In the genomic region with DNA sequence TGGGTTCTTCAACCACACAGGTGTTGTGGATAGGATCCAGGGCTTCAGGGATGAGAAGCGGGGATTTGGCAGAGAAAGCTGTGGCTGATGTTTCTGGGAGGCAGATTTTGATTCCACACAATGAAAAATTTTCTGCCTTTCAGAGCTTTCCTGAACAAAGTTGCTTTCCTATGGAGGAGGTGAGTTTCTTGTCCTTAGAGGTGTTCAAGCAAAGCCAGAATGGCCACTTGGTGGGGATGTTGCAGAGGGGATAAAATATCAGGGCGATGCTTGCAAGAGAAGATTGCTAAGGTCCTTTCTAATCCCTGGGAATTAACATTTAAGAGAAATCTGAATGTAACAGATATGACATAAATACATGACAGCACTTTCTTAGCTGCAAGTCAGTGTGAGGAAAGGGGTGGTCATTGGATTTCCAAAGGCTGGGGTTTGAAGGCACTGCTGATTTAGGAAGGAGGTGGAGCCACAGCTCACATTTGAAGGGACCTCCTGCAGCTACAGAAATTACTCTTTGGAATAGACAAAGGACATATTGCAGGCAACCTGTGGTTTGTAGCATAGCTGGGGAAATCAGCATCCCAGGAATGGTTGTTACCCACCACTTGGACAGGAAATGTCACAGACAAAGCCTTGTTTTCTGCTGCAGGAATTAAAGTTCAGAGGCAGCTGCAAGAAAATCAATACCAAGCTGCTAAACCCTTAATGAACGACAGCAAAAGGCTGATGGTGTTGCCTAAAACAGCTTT, we compare ENCODE assay signal across 10 cellular contexts.
DNase-seq lines count a peak whose midpoint lies in the region; ATAC-seq and TF ChIP-seq lines count a peak whose summit lies in the region.
"Had no signal": no experiment of that assay in that cellular context is flagged by ENCODE, and none has a peak within 500 bp of the region (broad histone marks: within the 10 kb centered on the region; RNA-seq: fewer than 3 reads in every experiment).

No MANE protein-coding gene starts in this region.

- intact Hi-C loops in Panc1 (cut with micrococcal nuclease; ENCODE audit: unreplicated experiment), result no loop called here

- no TSS peak for BruUV-seq in Panc1 (replicated peaks; lab: Mats Ljungman, UMichigan)

- no peak overlapping the region for H3K9ac ChIP-seq in DND-41 (ENCODE audit: low read depth, low read length)

- H3K27me3 ChIP-seq in DND-41 (ENCODE audit: insufficient read depth, low read length, poor library complexity) (peaks cover 13% of the 10 kb centered on the region), Panc1 (ENCODE audit: control insufficient read depth, insufficient read depth, low read length) (no peaks in the 10 kb centered on the region; the same call in 1 of the 2 replicates)

- H3K4me2 ChIP-seq in DND-41 (ENCODE audit: insufficient read depth, low read length), result no peak overlapping the region

- no peaks in the 10 kb centered on the region for H3K79me2 ChIP-seq in DND-41 (ENCODE audit: insufficient read depth, low read length)

- DNase-seq in DND-41 (peak; percentile 13), HT-29 (ENCODE audit: low spot score) (peak; percentile 48), Panc1 (ENCODE audit: low read depth, low spot score) (no peak), left kidney (ENCODE audit: low read depth, low spot score) (peak; percentile 39), NCI-H146 treated with DMSO at 0.1 percent for 48 hours (lab: John Stamatoyannopoulos, UW; ENCODE audit: unreplicated experiment) (no peak)
- no peak for DNase-seq in stimulated activated CD8-positive, alpha-beta memory T cell treated with anti-CD3 and anti-CD28 coated beads, Interleukin-4, amount 100 ng/mL, for 48 hours
- DNase-seq: activated effector memory CD4-positive, alpha-beta T cell treated with Interleukin-2 at 50 U/mL for 16 hours; natural killer cell; stimulated activated CD4-positive, alpha-beta T cell treated with anti-CD3 and anti-CD28 coated beads, Interleukin-1b, Interleukin-23, amount 100 ng/mL, for 48 hours had no signal

- H3K36me3 ChIP-seq in DND-41 (ENCODE audit: insufficient read depth, low read length) (no peaks in the 10 kb centered on the region), Panc1 (ENCODE audit: control insufficient read depth, insufficient read depth, low read length) (no peaks in the 10 kb centered on the region)

- ATAC-seq in DND-41 (ENCODE audit: insufficient read depth, low read depth) (no peak), Panc1 (no peak), HG02840 (IDR thresholded peaks at IDR 0.05; ENCODE audit: low FRiP score, unreplicated experiment) (no peak)
- ATAC-seq: natural killer cell had no signal

- H2AFZ ChIP-seq in DND-41 (ENCODE audit: low read depth, low read length), result no peak overlapping the region

- CTCF ChIA-PET in Panc1 (lab: Charles Lee), result interaction anchor here (0.6 kb wide), 1 partner anchor 374 kb away, joined by 4 read pairs; no protein-coding TSS in a partner anchor

- no peaks in the 10 kb centered on the region for H4K20me1 ChIP-seq in DND-41 (ENCODE audit: insufficient read depth, low read length)

- in situ Hi-C loops in Panc1 (cut with HindIII; ENCODE audit: low pct_unique_long_range_greater_than_20kb, low sequenced_read_pairs), result no loop called here

- POLR2A ChIA-PET in Panc1 (lab: Charles Lee), result no interaction called here

- no peak overlapping the region for H3K27ac ChIP-seq in DND-41 (ENCODE audit: low read length)
- H3K27ac ChIP-seq in Panc1 (ENCODE audit: low read length), result no peak overlapping the region

- H3K9me3 ChIP-seq in DND-41 (ENCODE audit: insufficient read depth, low read length, severe bottlenecking), result no peaks in the 10 kb centered on the region
- H3K9me3 ChIP-seq in Panc1 (ENCODE audit: control insufficient read depth, insufficient read depth, low read depth, low read length), result no peaks in the 10 kb centered on the region

- H3K4me3 ChIP-seq in DND-41 (ENCODE audit: low read depth in 1 of 2, low read length in 2 of 2) (no peak overlapping the region), Panc1 (ENCODE audit: low read depth in 2 of 2, low read length in 2 of 2) (no peak overlapping the region)

- TF ChIP-seq CTCF in DND-41 (IDR thresholded peaks at IDR 0.05; ENCODE audit: borderline replicate concordance, extremely low read depth, low read length, poor library complexity, severe bottlenecking) (peak; percentile 58), Panc1 (IDR thresholded peaks at IDR 0.05) (peak; percentile 41)

- H3K4me1 ChIP-seq in DND-41 (ENCODE audit: insufficient read depth, low read length) (no peaks in the 10 kb centered on the region), Panc1 (ENCODE audit: control insufficient read depth, insufficient read depth, low read length) (no peaks in the 10 kb centered on the region)

Comparison
In these comparisons a context has a peak if more than half of its experiments do, and no peak if none do; other contexts are left out.
1. DNase-seq: peak in DND-41 (single experiment), HT-29 (single experiment) and left kidney (single experiment); none in Panc1 (single experiment), stimulated activated CD8-positive, alpha-beta memory T cell treated with anti-CD3 and anti-CD28 coated beads, Interleukin-4, amount 100 ng/mL, for 48 hours (single experiment) and NCI-H146 treated with DMSO at 0.1 percent for 48 hours (single experiment).